In the genomic region with DNA sequence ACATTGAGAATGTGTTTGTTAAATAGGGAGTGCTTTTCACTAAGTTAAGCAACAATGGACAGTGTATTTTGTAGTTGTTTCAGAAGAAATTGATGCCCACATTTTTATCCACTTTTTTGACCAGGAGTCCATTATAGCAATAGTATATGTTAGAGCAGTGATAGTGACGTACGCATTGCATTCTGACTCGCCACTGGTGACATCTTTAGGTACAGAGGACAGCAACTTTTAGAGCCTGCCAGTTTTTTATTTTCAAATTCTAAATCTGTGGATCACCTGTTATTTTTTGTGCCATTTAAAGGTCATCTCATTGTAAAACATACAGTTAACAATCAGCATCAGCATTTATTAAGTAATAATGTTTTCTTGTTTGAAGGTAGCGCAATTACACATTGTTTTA, we compare ENCODE assay signal across 8 cellular contexts. TPM values are rescaled to one million over a fixed set of nuclear protein-coding genes. Genes with fewer than 3 reads are reported as not detected.
DNase-seq lines count a peak whose midpoint lies in the region; ATAC-seq and TF ChIP-seq lines count a peak whose summit lies in the region.

No MANE protein-coding gene starts in this region.

- H3K36me3 ChIP-seq in PC-9 (ENCODE audit: low read depth): peaks cover 13% of the 10 kb centered on the region; the same call in 1 of the 2 replicates
- no peaks in the 10 kb centered on the region for H3K36me3 ChIP-seq in esophagus muscularis mucosa

- H3K4me3 ChIP-seq in GM12864 (ENCODE audit: low read depth, low read length) (peak overlapping the region; percentile 83; the same call in 1 of the 2 replicates), PC-9 (peak overlapping the region; percentile 66), esophagus muscularis mucosa (peak overlapping the region; percentile 87 to 99 (median 94))

- POLR2A ChIA-PET in PC-9 (lab: Charles Lee; ENCODE audit: unreplicated experiment): interaction anchor here (0.7 kb wide), 1 partner anchor 14 kb away, joined by 3 read pairs; no protein-coding TSS in a partner anchor

- no peaks in the 10 kb centered on the region for H3K9me3 ChIP-seq in PC-9 (ENCODE audit: insufficient read depth, low read depth)
- H3K9me3 ChIP-seq in esophagus muscularis mucosa: no peaks in the 10 kb centered on the region

- H3K4me2 ChIP-seq in PC-9: peak overlapping the region; percentile 88

- peaks cover 1% of the 10 kb centered on the region for H3K36me3 Mint-ChIP-seq in progenitor cell of endocrine pancreas (ENCODE audit: insufficient read depth)

- BruUV-seq in PC-9 (replicated peaks; lab: Mats Ljungman, UMichigan): no TSS peak

- no peak for ATAC-seq in HG02885 (IDR thresholded peaks at IDR 0.05; ENCODE audit: poor library complexity, unreplicated experiment)

- H2AFZ ChIP-seq in PC-9: peak overlapping the region; percentile 89; the same call in 1 of the 2 replicates

- H3K4me3 Mint-ChIP-seq in progenitor cell of endocrine pancreas (ENCODE audit: low read depth): peak overlapping the region; percentile 93

- peaks cover 3% of the 10 kb centered on the region for H3K27me3 Mint-ChIP-seq in progenitor cell of endocrine pancreas

- peaks cover 16% of the 10 kb centered on the region for H3F3A ChIP-seq in PC-9 (ENCODE audit: insufficient read depth, low read depth)

- H3K4me1 Mint-ChIP-seq in progenitor cell of endocrine pancreas (ENCODE audit: low read depth): peaks cover 14% of the 10 kb centered on the region

- 0 out of 2 replicates have a peak, but pooled peaks cover 3% of the 10 kb centered on the region for H3K9me2 ChIP-seq in PC-9 (ENCODE audit: insufficient read depth)

- no peak for TF ChIP-seq POLR2A in esophagus muscularis mucosa (IDR thresholded peaks at IDR 0.05; ENCODE audit: low read depth)

- H3K9me3 Mint-ChIP-seq in progenitor cell of endocrine pancreas (ENCODE audit: low read depth): no peaks in the 10 kb centered on the region

- TF ChIP-seq CTCF in GM12864 (IDR thresholded peaks at IDR 0.05; ENCODE audit: low read depth, low read length, missing control alignments) (no peak), PC-9 (conservative IDR thresholded peaks at IDR 0.05) (no peak), esophagus muscularis mucosa (IDR thresholded peaks at IDR 0.05) (no peak), progenitor cell of endocrine pancreas (IDR thresholded peaks at IDR 0.05; ENCODE audit: unreplicated experiment) (no peak)

- 87% methylated on average over 4 of the region's 4 CpGs for WGBS in esophagus muscularis mucosa

- no peak for DNase-seq in GM12864 (ENCODE audit: low read depth)
- DNase-seq in PC-9: no peak
- no peak for DNase-seq in esophagus muscularis mucosa (ENCODE audit: extremely low spot score)
- no peak for DNase-seq in progenitor cell of endocrine pancreas (ENCODE audit: low spot score, unreplicated experiment)
- no peak for DNase-seq in middle frontal gyrus (ENCODE audit: extremely low spot score, low spot score)
- no peak for DNase-seq in cerebellar nuclear complex (lab: John Stamatoyannopoulos, UW)
- no peak for DNase-seq in inferior parietal cortex (ENCODE audit: extremely low spot score)

- H3K4me1 ChIP-seq in PC-9 (replicated peaks; ENCODE audit: insufficient read depth): peaks cover 23% of the 10 kb centered on the region
- peaks cover 7 to 30% (median 23%) of the 10 kb centered on the region in 4 donors for H3K4me1 ChIP-seq in esophagus muscularis mucosa

- intact Hi-C loops in PC-9 (cut with micrococcal nuclease; ENCODE audit: unreplicated experiment): no loop called here
- intact Hi-C loops in esophagus muscularis mucosa (cut with DNase I): loop anchor here (5.0 kb wide), 1 partner anchor 51 kb away; the partner anchor contains the start of gene TFAM

- H3K27ac ChIP-seq in PC-9: peak overlapping the region; percentile 60
- no peak overlapping the region for H3K27ac ChIP-seq in esophagus muscularis mucosa (replicated peaks in 1 of 4)

- H4K20me1 ChIP-seq in PC-9 (ENCODE audit: insufficient read depth): peaks cover 38% of the 10 kb centered on the region

- CTCF ChIA-PET in PC-9 (lab: Charles Lee): interaction anchor here (0.9 kb wide), 1 partner anchor 51 kb away, joined by 5 read pairs; no protein-coding TSS in a partner anchor

- peaks cover 61% of the 10 kb centered on the region for H3K79me2 ChIP-seq in PC-9 (ENCODE audit: low read depth)

- TF ChIP-seq EP300 in esophagus muscularis mucosa (IDR thresholded peaks at IDR 0.05): no peak

- H3K27me3 ChIP-seq in PC-9 (ENCODE audit: insufficient read depth, low read depth) (no peaks in the 10 kb centered on the region), esophagus muscularis mucosa (no peaks in the 10 kb centered on the region)

- no peak overlapping the region for H3K27ac Mint-ChIP-seq in progenitor cell of endocrine pancreas

RNA-seq across cellular contexts. Expression of gene UBE2D1, which starts 1.4 kb away (rescaled TPM):
- total RNA-seq in PC-9 (2021) (16.9 and 24.0 TPM in 2 replicates), esophagus muscularis mucosa (10 to 100 TPM; 11.5 to 17.4 (median 15.3) TPM), progenitor cell of endocrine pancreas (31.8 and 33.3 TPM in 2 replicates)

RNA-seq across cellular contexts. Expression of gene TFAM, which starts 49.0 kb away (rescaled TPM):
- total RNA-seq in PC-9 (2021) (80.6 and 87.1 TPM in 2 replicates), esophagus muscularis mucosa (10 to 100 TPM; 15.4 to 24.3 (median 19.5) TPM), progenitor cell of endocrine pancreas (53.5 and 60.7 TPM in 2 replicates)
